11 cellular contexts compared by ENCODE assay signal in genomic region chr3:149004622-149005021, GRCh38. TPM values are rescaled to one million over a fixed set of nuclear protein-coding genes. Genes with fewer than 3 reads are reported as not detected.
A peak's percentile ranks its signal among the peaks of the same experiment; 100 is the strongest.
DNase-seq lines count a peak whose midpoint lies in the region; ATAC-seq and TF ChIP-seq lines count a peak whose summit lies in the region.
"Had no signal": no experiment of that assay in that cellular context is flagged by ENCODE, and none has a peak within 500 bp of the region (broad histone marks: within the 10 kb centered on the region; RNA-seq: fewer than 3 reads in every experiment).

No MANE protein-coding gene starts in this region.

- TF ChIP-seq CTCF in endodermal cell (conservative IDR thresholded peaks at IDR 0.05) = no peak
- TF ChIP-seq CTCF in psoas muscle (IDR thresholded peaks at IDR 0.05) = no peak

- no peaks in the 10 kb centered on the region for H3K27me3 Mint-ChIP-seq in endodermal cell (ENCODE audit: insufficient read depth)

- WGBS in endodermal cell (ENCODE audit: insufficient coverage in 1 of 2, insufficient read length in 1 of 2), 2 experiments = 75 to 90% methylated on average over 2 to 4 of the region's 4 CpGs
- 13 to 32% (median 14%) methylated on average over 4 of the region's 4 CpGs for WGBS in psoas muscle, 3 donors

- H3K9ac ChIP-seq in endodermal cell (ENCODE audit: extremely low read depth, low read length, poor library complexity, severe bottlenecking) = no peak overlapping the region

- H3K4me1 ChIP-seq in endodermal cell (ENCODE audit: control insufficient read depth, insufficient read depth, low read length) (peaks cover 4% of the 10 kb centered on the region), psoas muscle (peaks cover 85% of the 10 kb centered on the region)

- H3K4me1 Mint-ChIP-seq in endodermal cell = peaks cover 24% of the 10 kb centered on the region

- intact Hi-C loops in psoas muscle (cut with DNase I) (no loop called here), posterior vena cava (cut with DNase I) (no loop called here)

- H3K4me3 Mint-ChIP-seq in endodermal cell = no peak overlapping the region

- peak overlapping the region; percentile 89 for H3K27ac Mint-ChIP-seq in endodermal cell
- H3K27ac Mint-ChIP-seq: activated T-cell treated with anti-CD3 and anti-CD28 coated beads, Interleukin-2, amount 50 U/mL, for 72 hours had no signal

- peaks cover 10% of the 10 kb centered on the region for H3K36me3 ChIP-seq in endodermal cell (ENCODE audit: control insufficient read depth, insufficient read depth, low read length)
- peaks cover 6 to 56% of the 10 kb centered on the region in 2 donors for H3K36me3 ChIP-seq in psoas muscle (ENCODE audit: insufficient read depth in 1 of 2, low read depth in 1 of 2)

- in situ Hi-C loops in G401 (cut with HindIII; ENCODE audit: low sequenced_read_pairs) = no loop called here

- no peaks in the 10 kb centered on the region for H3K9me3 Mint-ChIP-seq in endodermal cell
- H3K9me3 Mint-ChIP-seq: activated T-cell treated with anti-CD3 and anti-CD28 coated beads, Interleukin-2, amount 50 U/mL, for 72 hours had no signal

- H3K4me3 ChIP-seq in endodermal cell (ENCODE audit: low read length) (no peak overlapping the region), psoas muscle (no peak overlapping the region)
- H3K4me3 ChIP-seq: upper lobe of left lung had no signal

- H3K27me3 ChIP-seq in endodermal cell (ENCODE audit: control insufficient read depth, insufficient read depth, low read length, poor library complexity, severe bottlenecking) = no peaks in the 10 kb centered on the region
- H3K27me3 ChIP-seq in psoas muscle (ENCODE audit: insufficient read depth in 3 of 3, low read length in 2 of 3) = no peaks in the 10 kb centered on the region
- H3K27me3 ChIP-seq: upper lobe of left lung had no signal

- DNase-seq in G401 (ENCODE audit: low spot score) (peak; percentile 20), NCI-H2196 (lab: John Stamatoyannopoulos, UW; ENCODE audit: unreplicated experiment) (peak; percentile 83), endodermal cell (no peak), psoas muscle (peak; percentile 61 to 89), posterior vena cava (ENCODE audit: low spot score) (no peak), middle frontal gyrus (ENCODE audit: extremely low spot score, low spot score) (no peak)
- DNase-seq: NCI-H2171, upper lobe of left lung had no signal

- H3K9me3 ChIP-seq in endodermal cell (ENCODE audit: control insufficient read depth, low read length) (no peaks in the 10 kb centered on the region), psoas muscle (no peaks in the 10 kb centered on the region)
- H3K9me3 ChIP-seq: upper lobe of left lung had no signal

- H3K36me3 Mint-ChIP-seq in endodermal cell (ENCODE audit: low read depth) = peaks cover 10% of the 10 kb centered on the region

- ATAC-seq in psoas muscle (peak; percentile 73 to 85 (median 82)), GM21390 (IDR thresholded peaks at IDR 0.05; ENCODE audit: unreplicated experiment) (no peak), HG03439 (IDR thresholded peaks at IDR 0.05; ENCODE audit: unreplicated experiment) (no peak)

- H3K27ac ChIP-seq in endodermal cell (ENCODE audit: low read depth, low read length) = no peak overlapping the region
- peak overlapping the region; percentile 92 for H3K27ac ChIP-seq in psoas muscle
- H3K27ac ChIP-seq: upper lobe of left lung had no signal

RNA-seq across cellular contexts. Expression of gene GYG1, which starts 13.3 kb away (rescaled TPM):
- total RNA-seq in G401 (2014; rRNA removed; shearing (Covaris generic)) = 120 and 135 TPM in 2 replicates
- total RNA-seq in endodermal cell (10 to 100 TPM; 22.2 to 30.6 TPM), psoas muscle (100 to 1,000 TPM; 305 to 550 (median 419) TPM), posterior vena cava (100 to 1,000 TPM in 1 of 2 donors, 10 to 100 TPM in 1; 70.5 to 106 TPM)
- polyA plus RNA-seq in endodermal cell (2013, experiment 1 of 2) = 32.5 TPM
- 27.9 TPM for polyA plus RNA-seq in endodermal cell (2013, experiment 2 of 2)
- polyA plus RNA-seq in psoas muscle = 100 to 1,000 TPM; 164 to 373 (median 338) TPM

Comparison
In these comparisons a context has a peak if more than half of its experiments do, and no peak if none do; other contexts are left out.
1. DNase-seq: peak in G401 (single experiment), NCI-H2196 (single experiment) and psoas muscle (2 of 2); none in endodermal cell (single experiment), posterior vena cava (single experiment) and middle frontal gyrus (single experiment).
2. ATAC-seq: peak in psoas muscle (4 of 4); none in GM21390 (single experiment) and HG03439 (single experiment).